In the genomic region with DNA sequence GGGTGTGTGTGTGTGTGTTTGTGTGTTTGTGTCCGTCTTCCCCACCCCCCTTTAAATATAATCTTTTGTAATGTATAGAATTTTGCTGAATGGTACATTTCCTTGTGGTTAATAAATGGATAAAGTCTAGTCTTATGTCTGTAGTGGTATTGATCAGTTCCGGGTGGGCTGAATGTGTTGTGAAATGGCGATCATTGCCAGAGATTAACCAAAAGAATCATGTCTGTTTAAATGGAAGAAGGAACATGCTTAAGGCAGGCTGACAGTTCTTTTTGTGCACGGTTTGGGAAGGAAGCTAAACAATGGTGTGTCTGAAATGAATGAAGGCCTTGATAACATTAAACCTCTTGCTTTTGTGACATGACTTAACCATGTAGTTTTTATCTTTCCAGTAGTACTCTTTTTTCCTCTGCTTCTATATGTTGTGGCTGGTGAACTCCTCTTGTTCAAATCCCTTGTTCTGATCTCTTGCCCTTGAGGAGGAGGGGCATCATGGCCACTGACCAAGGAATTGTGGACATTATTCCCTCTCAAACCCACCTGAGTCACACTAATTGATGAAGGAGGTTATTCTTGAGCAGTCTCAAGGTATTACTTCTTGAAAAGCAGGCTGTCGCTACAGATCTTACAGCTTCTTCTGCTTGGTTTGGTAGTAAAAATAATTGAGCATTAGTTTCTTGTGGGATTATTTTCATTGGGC, we compare ENCODE assay signal across 8 cellular contexts. TPM values are rescaled to one million over a fixed set of nuclear protein-coding genes. Genes with fewer than 3 reads are reported as not detected.
DNase-seq lines count a peak whose midpoint lies in the region; ATAC-seq and TF ChIP-seq lines count a peak whose summit lies in the region.

No MANE protein-coding gene starts in this region.

- H2AFZ ChIP-seq in neural progenitor cell (replicated peaks) = no peak overlapping the region

- peaks cover 79% of the 10 kb centered on the region for H3K79me2 ChIP-seq in neural progenitor cell (ENCODE audit: low read depth)

- H3K9me3 ChIP-seq in endodermal cell (ENCODE audit: control insufficient read depth, low read length) (no peaks in the 10 kb centered on the region), neural progenitor cell (ENCODE audit: low read depth) (no peaks in the 10 kb centered on the region)

- H3K9me3 Mint-ChIP-seq in endodermal cell (no peaks in the 10 kb centered on the region), neural progenitor cell (peaks cover 12% of the 10 kb centered on the region)

- H3K9ac ChIP-seq in endodermal cell (ENCODE audit: extremely low read depth, low read length, poor library complexity, severe bottlenecking) (peak overlapping the region; percentile 64), neural progenitor cell (no peak overlapping the region)

- H3F3A ChIP-seq in neural progenitor cell (ENCODE audit: low read depth) = peaks cover 21% of the 10 kb centered on the region

- TF ChIP-seq CTCF in endodermal cell (conservative IDR thresholded peaks at IDR 0.05) (no peak), neural progenitor cell (IDR thresholded peaks at IDR 0.05) (no peak)

- H3K27ac ChIP-seq in endodermal cell (ENCODE audit: low read depth, low read length) (no peak overlapping the region), neural progenitor cell (no peak overlapping the region)

- peak overlapping the region; percentile 94 for H3K4me3 Mint-ChIP-seq in endodermal cell
- H3K4me3 Mint-ChIP-seq in neural progenitor cell = peak overlapping the region; percentile 96

- H3K27me3 Mint-ChIP-seq in endodermal cell (ENCODE audit: insufficient read depth) (peaks cover 5% of the 10 kb centered on the region), neural progenitor cell (ENCODE audit: insufficient read depth, low read depth) (no peaks in the 10 kb centered on the region)

- 55 to 71% methylated on average over 1 to 4 of the region's 5 CpGs for WGBS in endodermal cell (ENCODE audit: insufficient coverage in 1 of 2, insufficient read length in 1 of 2), 2 experiments

- H3K4me3 ChIP-seq in endodermal cell (ENCODE audit: low read length) (peak overlapping the region; percentile 99), neural progenitor cell (peak overlapping the region; percentile 93)

- no peaks in the 10 kb centered on the region for H3K36me3 Mint-ChIP-seq in endodermal cell (ENCODE audit: low read depth)
- peaks cover 13% of the 10 kb centered on the region for H3K36me3 Mint-ChIP-seq in neural progenitor cell

- peaks cover 16% of the 10 kb centered on the region for H4K20me1 ChIP-seq in neural progenitor cell (ENCODE audit: low read depth)

- no peaks in the 10 kb centered on the region for H3K36me3 ChIP-seq in endodermal cell (ENCODE audit: control insufficient read depth, insufficient read depth, low read length)
- no peaks in the 10 kb centered on the region for H3K36me3 ChIP-seq in neural progenitor cell

- H3K4me1 ChIP-seq in endodermal cell (ENCODE audit: control insufficient read depth, insufficient read depth, low read length) (no peaks in the 10 kb centered on the region), neural progenitor cell (peaks cover 32% of the 10 kb centered on the region)

- H3K27me3 ChIP-seq in endodermal cell (ENCODE audit: control insufficient read depth, insufficient read depth, low read length, poor library complexity, severe bottlenecking) = no peaks in the 10 kb centered on the region
- H3K27me3 ChIP-seq in neural progenitor cell = no peaks in the 10 kb centered on the region

- peak overlapping the region; percentile 95 for H3K4me2 ChIP-seq in neural progenitor cell

- H3K4me1 Mint-ChIP-seq in endodermal cell (peaks cover 32% of the 10 kb centered on the region), neural progenitor cell (peaks cover 19% of the 10 kb centered on the region)

- H3K27ac Mint-ChIP-seq in endodermal cell (no peak overlapping the region), neural progenitor cell (peak overlapping the region; percentile 59)

- peak; percentile 47 for DNase-seq in DMS79 treated with DMSO at 0.1 percent for 48 hours (lab: John Stamatoyannopoulos, UW)
- peak; percentile 48 for DNase-seq in NCI-H2227 treated with DMSO at 0.1 percent for 48 hours (lab: John Stamatoyannopoulos, UW)
- DNase-seq in endodermal cell = no peak
- no peak for DNase-seq in neural progenitor cell (ENCODE audit: low spot score)
- DNase-seq in activated CD4-positive, CD25-positive, alpha-beta regulatory T cell (lab: John Stamatoyannopoulos, UW) = no peak
- no peak for DNase-seq in stimulated activated CD4-positive, alpha-beta T cell treated with anti-CD3 and anti-CD28 coated beads, Interleukin-4, amount 100 ng/mL, for 1 hour

- ATAC-seq in HG03139 (IDR thresholded peaks at IDR 0.05; ENCODE audit: unreplicated experiment) (no peak), HG03175 (IDR thresholded peaks at IDR 0.05; ENCODE audit: unreplicated experiment) (no peak)

RNA-seq across cellular contexts. Expression of a gene that starts 1.7 kb away (rescaled TPM):
- total RNA-seq in endodermal cell (10 to 100 TPM; 19.9 to 24.1 TPM), neural progenitor cell (ENCODE audit: low replicate concordance) (13.3 and 22.7 TPM in 2 replicates)
- polyA plus RNA-seq in endodermal cell (2013, experiment 1 of 2) = 24.6 TPM
- 17.5 TPM for polyA plus RNA-seq in endodermal cell (2013, experiment 2 of 2)

Comparison
In these comparisons a context has a peak if more than half of its experiments do, and no peak if none do; other contexts are left out.
1. DNase-seq: peak in DMS79 treated with DMSO at 0.1 percent for 48 hours (single experiment) and NCI-H2227 treated with DMSO at 0.1 percent for 48 hours (single experiment); none in endodermal cell (single experiment), neural progenitor cell (single experiment), activated CD4-positive, CD25-positive, alpha-beta regulatory T cell (0 of 4) and stimulated activated CD4-positive, alpha-beta T cell treated with anti-CD3 and anti-CD28 coated beads, Interleukin-4, amount 100 ng/mL, for 1 hour (single experiment).